ENCODE assay signal across 7 cellular contexts in genomic region chr19:15395251-15395650, GRCh38. TPM values are rescaled to one million over a fixed set of nuclear protein-coding genes. Genes with fewer than 3 reads are reported as not detected.
DNase-seq lines count a peak whose midpoint lies in the region; ATAC-seq and TF ChIP-seq lines count a peak whose summit lies in the region.
"Not testable (repeated sequence)": the region's sequence is repeated elsewhere in the genome, so short reads cannot be mapped to it uniquely, and the experiment has no call there.

No MANE protein-coding gene starts in this region.

- not testable (repeated sequence) for H3K4me3 Mint-ChIP-seq in T-helper 17 cell; activated naive CD4-positive, alpha-beta T cell treated with anti-CD3 and anti-CD28 coated beads, Interleukin-2, amount 50 U/mL, for 24 hours; chondrocyte (ENCODE audit: unreplicated experiment); stimulated activated naive CD8-positive, alpha-beta T cell treated with anti-CD3 and anti-CD28 coated beads, Interleukin-15, Interleukin-2, amounts not matched to agents 100 ng/mL and 50 ng/mL, for 24 hours

- not testable (repeated sequence) for H3K36me3 Mint-ChIP-seq in T-helper 17 cell (ENCODE audit: low read depth)
- peaks cover 22% of the 10 kb centered on the region for H3K36me3 Mint-ChIP-seq in activated naive CD4-positive, alpha-beta T cell treated with anti-CD3 and anti-CD28 coated beads, Interleukin-2, amount 50 U/mL, for 24 hours
- peaks cover 41% of the 10 kb centered on the region for H3K36me3 Mint-ChIP-seq in chondrocyte (ENCODE audit: low read depth)
- H3K36me3 Mint-ChIP-seq in stimulated activated naive CD8-positive, alpha-beta T cell treated with anti-CD3 and anti-CD28 coated beads, Interleukin-15, Interleukin-2, amounts not matched to agents 100 ng/mL and 50 ng/mL, for 24 hours (ENCODE audit: low read depth): peaks cover 49% of the 10 kb centered on the region

- peak overlapping the region; percentile 6 to 97 (median 43); a peak in 14 of 22 replicates for H3K4me2 ChIP-seq in BLaER1 treated with 17β-estradiol and CSF1 and Interleukin-3, amounts not matched to agents 10 nM and 100 nM

- not testable (repeated sequence) for H3K27me3 ChIP-seq in BLaER1 treated with 17β-estradiol and CSF1 and Interleukin-3, amounts not matched to agents 10 nM and 100 nM

- H3K27ac ChIP-seq in BLaER1 treated with 17β-estradiol and CSF1 and Interleukin-3, amounts not matched to agents 10 nM and 100 nM: peak overlapping the region in 2 of 11 experiments; percentile 36 to 40; a peak in 3 of 22 replicates

- not testable (repeated sequence) for H3K9me3 Mint-ChIP-seq in activated naive CD4-positive, alpha-beta T cell treated with anti-CD3 and anti-CD28 coated beads, Interleukin-2, amount 50 U/mL, for 24 hours; chondrocyte (ENCODE audit: low read depth); stimulated activated naive CD8-positive, alpha-beta T cell treated with anti-CD3 and anti-CD28 coated beads, Interleukin-15, Interleukin-2, amounts not matched to agents 100 ng/mL and 50 ng/mL, for 24 hours

- H3K4me1 Mint-ChIP-seq in T-helper 17 cell: peaks cover 19% of the 10 kb centered on the region
- peaks cover 17% of the 10 kb centered on the region for H3K4me1 Mint-ChIP-seq in activated naive CD4-positive, alpha-beta T cell treated with anti-CD3 and anti-CD28 coated beads, Interleukin-2, amount 50 U/mL, for 24 hours
- H3K4me1 Mint-ChIP-seq in chondrocyte (ENCODE audit: low read depth): not testable (repeated sequence)
- H3K4me1 Mint-ChIP-seq in stimulated activated naive CD8-positive, alpha-beta T cell treated with anti-CD3 and anti-CD28 coated beads, Interleukin-15, Interleukin-2, amounts not matched to agents 100 ng/mL and 50 ng/mL, for 24 hours (ENCODE audit: low read depth): peaks cover 21% of the 10 kb centered on the region

- peaks cover 45 to 78% (median 61%) of the 10 kb centered on the region in 11 experiments for H4K20me1 ChIP-seq in BLaER1 treated with 17β-estradiol and CSF1 and Interleukin-3, amounts not matched to agents 10 nM and 100 nM

- peaks cover 82 to 100% (median 95%) of the 10 kb centered on the region in 11 experiments for H3K36me3 ChIP-seq in BLaER1 treated with 17β-estradiol and CSF1 and Interleukin-3, amounts not matched to agents 10 nM and 100 nM

- not testable (repeated sequence) for ATAC-seq in T-helper 17 cell, sciatic nerve

- not testable (repeated sequence) for TF ChIP-seq CTCF in chondrocyte (IDR thresholded peaks at IDR 0.05)

- H3K27me3 Mint-ChIP-seq in T-helper 17 cell; activated naive CD4-positive, alpha-beta T cell treated with anti-CD3 and anti-CD28 coated beads, Interleukin-2, amount 50 U/mL, for 24 hours; chondrocyte (ENCODE audit: low read depth); stimulated activated naive CD8-positive, alpha-beta T cell treated with anti-CD3 and anti-CD28 coated beads, Interleukin-15, Interleukin-2, amounts not matched to agents 100 ng/mL and 50 ng/mL, for 24 hours: not testable (repeated sequence)

- H3K4me1 ChIP-seq in BLaER1 treated with 17β-estradiol and CSF1 and Interleukin-3, amounts not matched to agents 10 nM and 100 nM: peaks cover 51 to 59% (median 53%) of the 10 kb centered on the region in 10 experiments

- intact Hi-C loops in sciatic nerve (cut with DNase I): not testable (repeated sequence)

- H3K9ac ChIP-seq in BLaER1 treated with 17β-estradiol and CSF1 and Interleukin-3, amounts not matched to agents 10 nM and 100 nM: peak overlapping the region in 2 of 11 experiments; percentile 0 to 38; a peak in 1 of 22 replicates

- not testable (repeated sequence) for DNase-seq in T-helper 17 cell; chondrocyte (ENCODE audit: low spot score)
- DNase-seq in mesenteric fat pad (ENCODE audit: low spot score) (peak; percentile 75), sciatic nerve (ENCODE audit: low spot score) (peak; percentile 31)

- H3K27ac Mint-ChIP-seq in T-helper 17 cell (peak overlapping the region; percentile 72), chondrocyte (ENCODE audit: unreplicated experiment) (peak overlapping the region; percentile 17)
- peak overlapping the region; percentile 23 for H3K27ac Mint-ChIP-seq in activated naive CD4-positive, alpha-beta T cell treated with anti-CD3 and anti-CD28 coated beads, Interleukin-2, amount 50 U/mL, for 24 hours
- H3K27ac Mint-ChIP-seq in stimulated activated naive CD8-positive, alpha-beta T cell treated with anti-CD3 and anti-CD28 coated beads, Interleukin-15, Interleukin-2, amounts not matched to agents 100 ng/mL and 50 ng/mL, for 24 hours: peak overlapping the region; percentile 26

- not testable (repeated sequence) for H3K4me3 ChIP-seq in BLaER1 treated with 17β-estradiol and CSF1 and Interleukin-3, amounts not matched to agents 10 nM and 100 nM

- H3K9me3 ChIP-seq in BLaER1 treated with 17β-estradiol and CSF1 and Interleukin-3, amounts not matched to agents 10 nM and 100 nM (replicated peaks in 1 of 11); T-helper 17 cell (ENCODE audit: control insufficient read depth, low read length, poor library complexity, severe bottlenecking): not testable (repeated sequence)

RNA-seq across cellular contexts. Expression of gene AKAP8, which starts 15.7 kb away (rescaled TPM):
- total RNA-seq in T-helper 17 cell: 10 to 100 TPM; 87.6 to 90.2 TPM
- 21.3 to 23.5 TPM (median 23.0 TPM) in 3 replicates for total RNA-seq in chondrocyte
- 38.3 TPM for total RNA-seq in mesenteric fat pad
- total RNA-seq in sciatic nerve: 51.9 TPM

RNA-seq across cellular contexts. Expression of gene AKAP8L, which starts 23.5 kb away (rescaled TPM):
- total RNA-seq in T-helper 17 cell (100 to 1,000 TPM; 116 to 123 TPM), chondrocyte (69.5 to 103 TPM (median 76.0 TPM) in 3 replicates), mesenteric fat pad (63.8 TPM), sciatic nerve (109 TPM)

RNA-seq across cellular contexts. Expression of gene WIZ, which starts 54.5 kb away (rescaled TPM):
- total RNA-seq in T-helper 17 cell: 10 to 100 TPM; 17.1 to 19.2 TPM
- total RNA-seq in chondrocyte: 50.6 to 54.0 TPM (median 52.4 TPM) in 3 replicates
- 37.6 TPM for total RNA-seq in mesenteric fat pad
- total RNA-seq in sciatic nerve: 30.2 TPM

Comparison
In these comparisons a context has a peak if more than half of its experiments do, and no peak if none do; other contexts are left out.
1. H3K27ac Mint-ChIP-seq: peak in every context shown above with its lines; median percentile 72 in T-helper 17 cell; 26 in stimulated activated naive CD8-positive, alpha-beta T cell treated with anti-CD3 and anti-CD28 coated beads, Interleukin-15, Interleukin-2, amounts not matched to agents 100 ng/mL and 50 ng/mL, for 24 hours; 23 in activated naive CD4-positive, alpha-beta T cell treated with anti-CD3 and anti-CD28 coated beads, Interleukin-2, amount 50 U/mL, for 24 hours; 17 in chondrocyte.